In the genomic region with DNA sequence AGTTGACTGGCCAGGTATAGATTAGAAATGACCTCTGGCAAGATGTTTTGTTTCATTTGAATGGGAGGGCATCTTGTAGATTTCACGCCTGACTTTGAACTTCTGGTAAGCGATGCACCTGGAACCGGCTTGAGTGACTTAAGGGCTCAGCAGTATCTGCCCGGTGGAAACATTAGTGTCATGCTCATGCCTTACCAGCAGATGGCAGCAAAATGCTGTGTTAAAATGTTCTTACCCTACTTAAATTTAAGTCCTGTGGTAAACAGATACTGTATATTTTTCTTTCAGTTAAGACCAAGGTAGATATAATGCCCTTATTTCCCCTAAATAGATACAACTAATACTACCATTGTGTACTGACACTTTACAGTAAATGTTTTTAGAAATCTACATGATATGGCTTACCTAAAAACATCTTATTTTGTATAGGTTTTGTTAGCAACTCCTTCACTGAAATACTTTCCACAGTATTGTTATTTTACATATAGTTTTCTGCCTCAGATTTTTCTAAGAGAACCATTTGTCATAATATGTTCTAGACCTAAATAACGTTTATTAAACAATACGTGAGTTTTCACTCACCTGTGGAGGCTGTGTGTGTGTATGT, we compare ENCODE assay signal across 8 cellular contexts. TPM values are rescaled to one million over a fixed set of nuclear protein-coding genes. Genes with fewer than 3 reads are reported as not detected.
A peak's percentile ranks its signal among the peaks of the same experiment; 100 is the strongest.
DNase-seq lines count a peak whose midpoint lies in the region; ATAC-seq and TF ChIP-seq lines count a peak whose summit lies in the region.

No MANE protein-coding gene starts in this region.

- no peaks in the 10 kb centered on the region for H3K4me1 ChIP-seq in A673 (ENCODE audit: insufficient read depth, low read length, poor library complexity, severe bottlenecking)

- H3K36me3 ChIP-seq in A673 (ENCODE audit: insufficient read depth, low read length, poor library complexity, severe bottlenecking): peaks cover 7% of the 10 kb centered on the region

- POLR2A ChIA-PET in A673 (lab: Charles Lee; ENCODE audit: low non-redundant PET): no interaction called here

- DNase-seq in A673 (ENCODE audit: low spot score): peak; percentile 69
- peak; percentile 12 for DNase-seq in NCI-H2196 treated with DMSO at 0.1 percent for 48 hours (lab: John Stamatoyannopoulos, UW; ENCODE audit: unreplicated experiment)
- peak; percentile 90 for DNase-seq in cerebellar cortex (ENCODE audit: low spot score)
- peak; percentile 82 for DNase-seq in left kidney (ENCODE audit: low read depth, low spot score)
- peak; percentile 39 to 61 for DNase-seq in stimulated activated CD4-positive, alpha-beta T cell treated with anti-CD3 and anti-CD28 coated beads, Interleukin-4, amount 100 ng/mL, for 4 hours

- BruUV-seq in A673 (replicated peaks; lab: Mats Ljungman, UMichigan): no TSS peak

- CTCF ChIA-PET in A673 (lab: Charles Lee): no interaction called here

- intact Hi-C loops in A673 (cut with micrococcal nuclease; ENCODE audit: unreplicated experiment): loop anchor here (5.0 kb wide), 1 partner anchor 289 kb away; a partner anchor contains a TSS

- H3K9me3 ChIP-seq in A673 (ENCODE audit: low read depth, low read length, poor library complexity, severe bottlenecking): no peaks in the 10 kb centered on the region

- no peak overlapping the region for H3K4me3 ChIP-seq in A673 (ENCODE audit: low read depth, low read length, poor library complexity, severe bottlenecking)

- no peak overlapping the region for H3K27ac ChIP-seq in A673 (ENCODE audit: low read depth, low read length, poor library complexity, severe bottlenecking)

- no peaks in the 10 kb centered on the region for H3K27me3 ChIP-seq in A673 (replicated peaks; ENCODE audit: insufficient read depth, low read depth, low read length, poor library complexity)

- peak; percentile 81 for TF ChIP-seq CTCF in A673 (conservative IDR thresholded peaks at IDR 0.05; ENCODE audit: low read depth, low read length)

- ATAC-seq in GM18502 (IDR thresholded peaks at IDR 0.05; ENCODE audit: poor library complexity, unreplicated experiment) (peak; percentile 85), HG03064 (IDR thresholded peaks at IDR 0.05; ENCODE audit: low read depth, unreplicated experiment) (peak; percentile 84)
- peak; percentile 64 to 78 for ATAC-seq in activated CD4-positive, CD25-positive, alpha-beta regulatory T cell treated with anti-CD3 and anti-CD28 coated beads, Interleukin-2, amount 50 U/mL, for 24 hours

RNA-seq across cellular contexts. Expression of a gene that starts 25.5 kb away (rescaled TPM):
- 14.5 and 15.0 TPM in 2 replicates for total RNA-seq in A673 (2021)

RNA-seq across cellular contexts. Expression of a gene that starts 25.9 kb away (rescaled TPM):
- 16.1 and 17.3 TPM in 2 replicates for total RNA-seq in A673 (2021)

Comparison
In these comparisons a context has a peak if more than half of its experiments do, and no peak if none do; other contexts are left out.
1. DNase-seq: peak in every context shown above with its lines; median percentile 90 in cerebellar cortex; 82 in left kidney; 69 in A673; 50 in stimulated activated CD4-positive, alpha-beta T cell treated with anti-CD3 and anti-CD28 coated beads, Interleukin-4, amount 100 ng/mL, for 4 hours; 12 in NCI-H2196 treated with DMSO at 0.1 percent for 48 hours.